In the genomic region with DNA sequence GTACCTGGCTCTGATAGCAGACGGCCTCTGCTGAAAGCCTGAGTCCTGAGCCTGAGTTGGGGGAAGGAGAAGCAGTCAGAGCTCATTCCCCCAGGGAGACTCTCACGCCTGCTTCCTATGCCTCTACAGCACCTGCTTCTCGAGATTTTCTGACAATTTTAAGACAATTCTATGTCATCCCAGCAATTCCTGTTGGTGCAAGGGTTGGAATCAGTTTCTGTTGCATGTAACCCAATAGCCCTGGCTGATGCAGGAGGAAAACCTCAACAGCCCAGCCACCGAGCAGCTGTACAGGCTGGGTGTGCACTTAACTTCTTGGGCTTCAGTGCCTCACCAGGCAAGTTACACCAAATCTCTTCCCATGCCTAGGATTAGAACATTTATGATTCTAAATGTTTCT, we compare ENCODE assay signal across 20 cellular contexts.
DNase-seq lines count a peak whose midpoint lies in the region; ATAC-seq and TF ChIP-seq lines count a peak whose summit lies in the region.
"Had no signal": no experiment of that assay in that cellular context is flagged by ENCODE, and none has a peak within 500 bp of the region (broad histone marks: within the 10 kb centered on the region; RNA-seq: fewer than 3 reads in every experiment).

No MANE protein-coding gene starts in this region.

- H3K27me3 Mint-ChIP-seq in immature natural killer cell (ENCODE audit: low read depth in 3 of 3) = peaks cover 0 to 4% (median 0%) of the 10 kb centered on the region in 3 donors
- peaks cover 3% of the 10 kb centered on the region for H3K27me3 Mint-ChIP-seq in nephron progenitor cell (ENCODE audit: low read depth, poor library complexity)
- no peaks in the 10 kb centered on the region for H3K27me3 Mint-ChIP-seq in activated CD4-positive, alpha-beta memory T cell treated with anti-CD3 and anti-CD28 coated beads for 36 hours
- H3K27me3 Mint-ChIP-seq in naive thymus-derived CD8-positive, alpha-beta T cell = peaks cover 0 to 6% (median 0%) of the 10 kb centered on the region in 5 donors
- H3K27me3 Mint-ChIP-seq: CD4-positive, alpha-beta memory T cell had no signal

- TF ChIP-seq CTCF in nephron progenitor cell (IDR thresholded peaks at IDR 0.05) = no peak
- no peak for TF ChIP-seq CTCF in upper lobe of left lung (IDR thresholded peaks at IDR 0.05)

- no peaks in the 10 kb centered on the region for H3K9me3 ChIP-seq in BLaER1 treated with 17β-estradiol and CSF1 and Interleukin-3, amounts not matched to agents 10 nM and 100 nM (replicated peaks in 1 of 11)
- H3K9me3 ChIP-seq in upper lobe of left lung = no peaks in the 10 kb centered on the region
- H3K9me3 ChIP-seq: A549, HAP-1 had no signal

- no peaks in the 10 kb centered on the region for H3K36me3 Mint-ChIP-seq in immature natural killer cell
- peaks cover 63% of the 10 kb centered on the region for H3K36me3 Mint-ChIP-seq in nephron progenitor cell (ENCODE audit: low read depth)
- no peaks in the 10 kb centered on the region for H3K36me3 Mint-ChIP-seq in activated CD4-positive, alpha-beta memory T cell treated with anti-CD3 and anti-CD28 coated beads for 36 hours
- H3K36me3 Mint-ChIP-seq in naive thymus-derived CD8-positive, alpha-beta T cell = no peaks in the 10 kb centered on the region
- H3K36me3 Mint-ChIP-seq: CD14-positive monocyte; CD4-positive, alpha-beta memory T cell had no signal

- H3K4me3 Mint-ChIP-seq in immature natural killer cell = no peak overlapping the region
- no peak overlapping the region for H3K4me3 Mint-ChIP-seq in nephron progenitor cell
- H3K4me3 Mint-ChIP-seq in activated CD4-positive, alpha-beta memory T cell treated with anti-CD3 and anti-CD28 coated beads for 36 hours = no peak overlapping the region
- no peak overlapping the region for H3K4me3 Mint-ChIP-seq in naive thymus-derived CD8-positive, alpha-beta T cell
- H3K4me3 Mint-ChIP-seq: CD14-positive monocyte; CD4-positive, alpha-beta memory T cell; HFFc6 had no signal

- DNase-seq in immature natural killer cell = no peak
- no peak for DNase-seq in nephron progenitor cell
- DNase-seq in activated CD4-positive, alpha-beta memory T cell treated with anti-CD3 and anti-CD28 coated beads for 36 hours = no peak
- DNase-seq in upper lobe of left lung = no peak
- no peak for DNase-seq in naive thymus-derived CD8-positive, alpha-beta T cell
- DNase-seq: 8988T; ACHN; Calu3; CD4-positive, alpha-beta memory T cell; COR-L47; DMS53; DMS79 treated with DMSO at 0.1 percent for 48 hours; GF-D8; GOT3; HFFc6 had no signal

- no peak overlapping the region for H3K4me3 ChIP-seq in BLaER1 treated with 17β-estradiol and CSF1 and Interleukin-3, amounts not matched to agents 10 nM and 100 nM
- no peak overlapping the region for H3K4me3 ChIP-seq in upper lobe of left lung
- H3K4me3 ChIP-seq: A549, HAP-1 had no signal

- no peaks in the 10 kb centered on the region for H3K9me3 Mint-ChIP-seq in immature natural killer cell
- H3K9me3 Mint-ChIP-seq in nephron progenitor cell = no peaks in the 10 kb centered on the region
- no peaks in the 10 kb centered on the region for H3K9me3 Mint-ChIP-seq in activated CD4-positive, alpha-beta memory T cell treated with anti-CD3 and anti-CD28 coated beads for 36 hours
- H3K9me3 Mint-ChIP-seq in naive thymus-derived CD8-positive, alpha-beta T cell = no peaks in the 10 kb centered on the region
- H3K9me3 Mint-ChIP-seq: CD14-positive monocyte; CD4-positive, alpha-beta memory T cell; HFFc6 had no signal

- intact Hi-C loops in activated CD4-positive, alpha-beta memory T cell treated with anti-CD3 and anti-CD28 coated beads for 36 hours (cut with micrococcal nuclease) = no loop called here

- ATAC-seq in upper lobe of left lung (ENCODE audit: low FRiP score in 2 of 2) (no peak), GM21786 (IDR thresholded peaks at IDR 0.05; ENCODE audit: unreplicated experiment) (no peak)
- ATAC-seq in naive thymus-derived CD8-positive, alpha-beta T cell = no peak
- ATAC-seq: A549 had no signal

- no peak for TF ChIP-seq EP300 in upper lobe of left lung (IDR thresholded peaks at IDR 0.05)

- CTCF ChIA-PET in activated CD4-positive, alpha-beta memory T cell treated with anti-CD3 and anti-CD28 coated beads for 36 hours (lab: Charles Lee) = no interaction called here

- POLR2A ChIA-PET in activated CD4-positive, alpha-beta memory T cell treated with anti-CD3 and anti-CD28 coated beads for 36 hours (lab: Charles Lee) = no interaction called here
- POLR2A ChIA-PET in naive thymus-derived CD8-positive, alpha-beta T cell (lab: Charles Lee) = no interaction called here

- no peaks in the 10 kb centered on the region for H3K27me3 ChIP-seq in BLaER1 treated with 17β-estradiol and CSF1 and Interleukin-3, amounts not matched to agents 10 nM and 100 nM
- H3K27me3 ChIP-seq in upper lobe of left lung = no peaks in the 10 kb centered on the region

- H3K27ac ChIP-seq in BLaER1 treated with 17β-estradiol and CSF1 and Interleukin-3, amounts not matched to agents 10 nM and 100 nM = no peak overlapping the region
- no peak overlapping the region for H3K27ac ChIP-seq in upper lobe of left lung
- H3K27ac ChIP-seq: A549 had no signal

- no peak overlapping the region for H3K9ac ChIP-seq in BLaER1 treated with 17β-estradiol and CSF1 and Interleukin-3, amounts not matched to agents 10 nM and 100 nM

- H3K4me1 ChIP-seq in BLaER1 treated with 17β-estradiol and CSF1 and Interleukin-3, amounts not matched to agents 10 nM and 100 nM = peaks cover 19 to 57% (median 36%) of the 10 kb centered on the region in 10 experiments; a peak in 19 of 20 replicates
- peaks cover 22 to 30% (median 26%) of the 10 kb centered on the region in 4 donors for H3K4me1 ChIP-seq in upper lobe of left lung
- H3K4me1 ChIP-seq: A549 had no signal

- peaks cover 56 to 72% of the 10 kb centered on the region in 2 donors for H3K4me1 Mint-ChIP-seq in immature natural killer cell
- H3K4me1 Mint-ChIP-seq in nephron progenitor cell = peaks cover 77% of the 10 kb centered on the region
- no peaks in the 10 kb centered on the region for H3K4me1 Mint-ChIP-seq in activated CD4-positive, alpha-beta memory T cell treated with anti-CD3 and anti-CD28 coated beads for 36 hours (ENCODE audit: low read depth)
- H3K4me1 Mint-ChIP-seq in naive thymus-derived CD8-positive, alpha-beta T cell = no peaks in the 10 kb centered on the region
- H3K4me1 Mint-ChIP-seq: CD4-positive, alpha-beta memory T cell had no signal

- TF ChIP-seq POLR2A in upper lobe of left lung (IDR thresholded peaks at IDR 0.05) = no peak

- no peaks in the 10 kb centered on the region for H4K20me1 ChIP-seq in BLaER1 treated with 17β-estradiol and CSF1 and Interleukin-3, amounts not matched to agents 10 nM and 100 nM

- H3K27ac Mint-ChIP-seq in immature natural killer cell (peak overlapping the region in 4 of 6 donors; percentile 94 to 98 (median 97)), nephron progenitor cell (peak overlapping the region; percentile 93)
- no peak overlapping the region for H3K27ac Mint-ChIP-seq in activated CD4-positive, alpha-beta memory T cell treated with anti-CD3 and anti-CD28 coated beads for 36 hours
- H3K27ac Mint-ChIP-seq in naive thymus-derived CD8-positive, alpha-beta T cell = no peak overlapping the region
- H3K27ac Mint-ChIP-seq: CD4-positive, alpha-beta memory T cell; HFFc6 had no signal

- WGBS in upper lobe of left lung, 2 donors = 85 to 92% methylated on average over 4 of the region's 4 CpGs

- H3K36me3 ChIP-seq in BLaER1 treated with 17β-estradiol and CSF1 and Interleukin-3, amounts not matched to agents 10 nM and 100 nM = peaks cover 0 to 16% (median 0%) of the 10 kb centered on the region in 11 experiments; a peak in 2 of 22 replicates
- H3K36me3 ChIP-seq in upper lobe of left lung = no peaks in the 10 kb centered on the region
- H3K36me3 ChIP-seq: HAP-1 had no signal

- H3K4me2 ChIP-seq in BLaER1 treated with 17β-estradiol and CSF1 and Interleukin-3, amounts not matched to agents 10 nM and 100 nM = peak overlapping the region in 9 of 11 experiments; percentile 10 to 56 (median 28); a peak in 10 of 22 replicates
- H3K4me2 ChIP-seq: A549 had no signal

Comparison
In these comparisons a context has a peak if more than half of its experiments do, and no peak if none do; other contexts are left out.
1. H3K27ac Mint-ChIP-seq: peak in immature natural killer cell (4 of 6) and nephron progenitor cell (single experiment); none in activated CD4-positive, alpha-beta memory T cell treated with anti-CD3 and anti-CD28 coated beads for 36 hours (single experiment) and naive thymus-derived CD8-positive, alpha-beta T cell (0 of 10).